Comparison of ENCODE assay signal across 15 cellular contexts in genomic region chr16:49924078-49924477, GRCh38.
A peak's percentile ranks its signal among the peaks of the same experiment; 100 is the strongest.
DNase-seq lines count a peak whose midpoint lies in the region; ATAC-seq and TF ChIP-seq lines count a peak whose summit lies in the region.
"Had no signal": no experiment of that assay in that cellular context is flagged by ENCODE, and none has a peak within 500 bp of the region (broad histone marks: within the 10 kb centered on the region; RNA-seq: fewer than 3 reads in every experiment).

No MANE protein-coding gene starts in this region.

- H3K27ac Mint-ChIP-seq in MCF 10A (ENCODE audit: low read depth, unreplicated experiment) (no peak overlapping the region), WTC11 (no peak overlapping the region)
- H3K27ac Mint-ChIP-seq: progenitor cell of endocrine pancreas had no signal

- intact Hi-C loops in MCF 10A (cut with micrococcal nuclease) (loop anchor here (5.0 kb wide), 1 partner anchor 432 kb away; no protein-coding TSS in a partner anchor), breast epithelium (cut with DNase I; ENCODE audit: low total_unique reads) (no loop called here), testis (cut with DNase I; ENCODE audit: low total_unique reads) (loop anchor here (10.0 kb wide), 1 partner anchor 509 kb away; no protein-coding TSS in a partner anchor)

- BruUV-seq in MCF 10A (replicated peaks; lab: Mats Ljungman, UMichigan): no TSS peak

- H3K4me3 Mint-ChIP-seq in MCF 10A (ENCODE audit: unreplicated experiment) (no peak overlapping the region), WTC11 (no peak overlapping the region)

- peak overlapping the region; percentile 13; the same call in 1 of the 2 replicates for H3K4me2 ChIP-seq in MM.1S (ENCODE audit: low read depth, low read length)
- H3K4me2 ChIP-seq: KMS-11 had no signal

- H3K9me3 Mint-ChIP-seq in MCF 10A (ENCODE audit: unreplicated experiment): no peaks in the 10 kb centered on the region
- peaks cover 10% of the 10 kb centered on the region; the same call in 1 of the 2 replicates for H3K9me3 Mint-ChIP-seq in WTC11

- peaks cover 21% of the 10 kb centered on the region for H3K27me3 Mint-ChIP-seq in MCF 10A (ENCODE audit: insufficient read depth, unreplicated experiment)
- H3K27me3 Mint-ChIP-seq in WTC11 (ENCODE audit: low read depth): no peaks in the 10 kb centered on the region

- H3K4me1 ChIP-seq in breast epithelium: no peaks in the 10 kb centered on the region
- no peaks in the 10 kb centered on the region for H3K4me1 ChIP-seq in MM.1S (ENCODE audit: low read length)
- H3K4me1 ChIP-seq in testis: no peaks in the 10 kb centered on the region
- H3K4me1 ChIP-seq: left lung had no signal

- H2AFZ ChIP-seq in MM.1S (ENCODE audit: low read length): peak overlapping the region; percentile 58; the same call in 1 of the 2 replicates

- no peak for TF ChIP-seq POLR2A in breast epithelium (IDR thresholded peaks at IDR 0.05)
- no peak for TF ChIP-seq POLR2A in testis (IDR thresholded peaks at IDR 0.05)

- CTCF ChIA-PET in MCF 10A (lab: Yijun Ruan, JAX) (interaction anchor here (0.7 to 4.7 kb wide), 8 partner anchors 8 to 1238 kb away, joined by 3 to 45 read pairs (median 13); no protein-coding TSS in a partner anchor), WTC11 (lab: Charles Lee) (interaction anchor here (1.0 to 2.4 kb wide), 3 partner anchors 50 to 516 kb away, joined by 3 to 17 read pairs (median 3); no protein-coding TSS in a partner anchor)

- no peaks in the 10 kb centered on the region for H4K20me1 ChIP-seq in MM.1S (ENCODE audit: insufficient read depth, low read length)

- no peaks in the 10 kb centered on the region for H3K27me3 ChIP-seq in breast epithelium
- H3K27me3 ChIP-seq in MM.1S (replicated peaks; ENCODE audit: insufficient read depth, low read length): peaks cover 5% of the 10 kb centered on the region; the same call in 1 of the 2 replicates
- H3K27me3 ChIP-seq in testis: no peaks in the 10 kb centered on the region
- H3K27me3 ChIP-seq: left lung had no signal

- H3F3A ChIP-seq in MM.1S (ENCODE audit: insufficient read depth, low read length): no peaks in the 10 kb centered on the region

- no peak overlapping the region for H3K9ac ChIP-seq in MM.1S (ENCODE audit: low read length)
- H3K9ac ChIP-seq: KMS-11 had no signal

- H3K27ac ChIP-seq in breast epithelium: no peak overlapping the region
- H3K27ac ChIP-seq in MM.1S (ENCODE audit: low read length): no peak overlapping the region
- no peak overlapping the region for H3K27ac ChIP-seq in testis
- H3K27ac ChIP-seq: KMS-11, left lung, thoracic aorta had no signal

- H3K36me3 ChIP-seq in breast epithelium (no peaks in the 10 kb centered on the region), MM.1S (replicated peaks; ENCODE audit: insufficient read depth, low read length) (no peaks in the 10 kb centered on the region), testis (ENCODE audit: low read depth, missing control alignments) (no peaks in the 10 kb centered on the region)
- H3K36me3 ChIP-seq: left lung, thoracic aorta had no signal

- 58 to 67% methylated on average over 7 of the region's 7 CpGs for WGBS in testis, 2 donors

- no peaks in the 10 kb centered on the region for H3K36me3 Mint-ChIP-seq in MCF 10A (ENCODE audit: insufficient read depth, unreplicated experiment)
- H3K36me3 Mint-ChIP-seq in WTC11: no peaks in the 10 kb centered on the region

- TF ChIP-seq CTCF in MCF 10A (IDR thresholded peaks at IDR 0.05; ENCODE audit: unreplicated experiment) (no peak), breast epithelium (IDR thresholded peaks at IDR 0.05) (no peak), MM.1S (IDR thresholded peaks at IDR 0.05; ENCODE audit: low read length) (no peak), WTC11 (IDR thresholded peaks at IDR 0.05) (no peak), testis (IDR thresholded peaks at IDR 0.05) (no peak)

- DNase-seq in MCF 10A (ENCODE audit: unreplicated experiment): peak; percentile 2
- no peak for DNase-seq in breast epithelium (ENCODE audit: low spot score in 2 of 2)
- peak; percentile 11 for DNase-seq in MM.1S
- no peak for DNase-seq in WTC11 (ENCODE audit: low spot score)
- DNase-seq in testis: peak; percentile 77
- no peak for DNase-seq in NCI-H1694 (lab: John Stamatoyannopoulos, UW)
- DNase-seq: activated CD4-positive, CD25-positive, alpha-beta regulatory T cell treated with anti-CD3 and anti-CD28 coated beads, Interleukin-2, amount 50 U/mL, for 72 hours; activated T-cell treated with anti-CD3 and anti-CD28 coated beads for 4 hours; left lung; NCI-H2081 treated with DMSO at 0.1 percent for 48 hours had no signal

- H3K9me3 ChIP-seq in breast epithelium (no peaks in the 10 kb centered on the region), MM.1S (replicated peaks; ENCODE audit: insufficient read depth, low read length) (no peaks in the 10 kb centered on the region), testis (no peaks in the 10 kb centered on the region)
- H3K9me3 ChIP-seq: left lung, thoracic aorta had no signal

- H3K4me3 ChIP-seq in breast epithelium: no peak overlapping the region
- H3K4me3 ChIP-seq in MM.1S (ENCODE audit: low read length): peak overlapping the region; percentile 17; the same call in 1 of the 2 replicates
- H3K4me3 ChIP-seq in testis: no peak overlapping the region
- H3K4me3 ChIP-seq: left lung, thoracic aorta had no signal

- POLR2A ChIA-PET in MCF 10A (lab: Yijun Ruan, JAX): interaction anchor here (0.7 to 0.9 kb wide), 2 partner anchors 101 to 437 kb away, joined by 3 read pairs; no protein-coding TSS in a partner anchor
- POLR2A ChIA-PET in WTC11 (lab: Charles Lee): no interaction called here

- no peaks in the 10 kb centered on the region for H3K79me2 ChIP-seq in MM.1S (ENCODE audit: low read length)

- ATAC-seq in WTC11 (peak; percentile 38), GM21447 (IDR thresholded peaks at IDR 0.05; ENCODE audit: unreplicated experiment) (no peak), GM21423 (IDR thresholded peaks at IDR 0.05; ENCODE audit: unreplicated experiment) (no peak)
- ATAC-seq: left lung had no signal

- H3K9me2 ChIP-seq in MM.1S (replicated peaks; ENCODE audit: insufficient read depth, low read length): no peaks in the 10 kb centered on the region

- no peaks in the 10 kb centered on the region for H3K4me1 Mint-ChIP-seq in MCF 10A (ENCODE audit: insufficient read depth, unreplicated experiment)
- H3K4me1 Mint-ChIP-seq in WTC11: peaks cover 3% of the 10 kb centered on the region

TF ChIP-seq in WTC11, 78 proteins besides CTCF, POLR2A, EP300 and RAD21:
- TF ChIP-seq NFYB (CRISPR knock-in tag; conservative IDR thresholded peaks at IDR 0.05; ENCODE audit: low read depth) (peak; percentile 46), PREB (CRISPR knock-in tag; IDR thresholded peaks at IDR 0.05; ENCODE audit: borderline replicate concordance) (no peak), USF1 (CRISPR knock-in tag; IDR thresholded peaks at IDR 0.05) (peak; percentile 81; the same call in 1 of the 2 replicates), USF2 (CRISPR knock-in tag; IDR thresholded peaks at IDR 0.05) (peak; percentile 90), SOX15 (CRISPR knock-in tag; IDR thresholded peaks at IDR 0.05) (no peak)

Comparison
In these comparisons a context has a peak if more than half of its experiments do, and no peak if none do; other contexts are left out.
1. DNase-seq: peak in MCF 10A (single experiment), MM.1S (single experiment) and testis (single experiment); none in breast epithelium (0 of 2), WTC11 (single experiment) and NCI-H1694 (single experiment).